Comparison of ENCODE assay signal across 12 cellular contexts in genomic region chr11:123193742-123194141, GRCh38. TPM values are rescaled to one million over a fixed set of nuclear protein-coding genes. Genes with fewer than 3 reads are reported as not detected.
DNase-seq lines count a peak whose midpoint lies in the region; ATAC-seq and TF ChIP-seq lines count a peak whose summit lies in the region.
"Had no signal": no experiment of that assay in that cellular context is flagged by ENCODE, and none has a peak within 500 bp of the region (broad histone marks: within the 10 kb centered on the region; RNA-seq: fewer than 3 reads in every experiment).

No MANE protein-coding gene starts in this region.

- DNase-seq in chondrocyte (ENCODE audit: low spot score): no peak
- DNase-seq in mesenchymal stem cell: peak; percentile 37
- DNase-seq in thoracic aorta (ENCODE audit: low spot score): no peak
- no peak for DNase-seq in prostate gland (ENCODE audit: low spot score)
- no peak for DNase-seq in activated T-cell treated with anti-CD3 and anti-CD28 coated beads, Interleukin-2, amount 50 U/mL, for 72 hours
- DNase-seq: activated B cell treated with CpG ODN at 0.5 μM for 24 hours; GF-D8; hippocampal formation; NK-92 treated with Interleukin-12 subunit alpha and Interleukin-12 subunit beta, amount 100 ng/mL, for 24 hours had no signal

- intact Hi-C loops in prostate gland (cut with DNase I): no loop called here

- no peak overlapping the region for H3K27ac ChIP-seq in HUES48 (ENCODE audit: low read depth, low read length)
- no peak overlapping the region for H3K27ac ChIP-seq in mesenchymal stem cell (ENCODE audit: low read length, poor library complexity, severe bottlenecking)
- H3K27ac ChIP-seq in thoracic aorta: peak overlapping the region; percentile 90 to 94
- no peak overlapping the region for H3K27ac ChIP-seq in prostate gland

- no peak overlapping the region for H2BK120ac ChIP-seq in mesenchymal stem cell (ENCODE audit: low read depth, low read length)

- H3K9ac ChIP-seq in HUES48 (ENCODE audit: low read depth, low read length) (no peak overlapping the region), mesenchymal stem cell (ENCODE audit: low read length) (peak overlapping the region; percentile 99)

- H3K27ac Mint-ChIP-seq in chondrocyte (ENCODE audit: unreplicated experiment): no peak overlapping the region
- H3K27ac Mint-ChIP-seq in activated T-cell treated with anti-CD3 and anti-CD28 coated beads, Interleukin-2, amount 50 U/mL, for 72 hours: no peak overlapping the region
- H3K27ac Mint-ChIP-seq: activated B cell treated with CpG ODN at 0.5 μM for 24 hours had no signal

- H3K9me3 ChIP-seq in HUES48 (ENCODE audit: control insufficient read depth, insufficient read depth, low read length) (no peaks in the 10 kb centered on the region), mesenchymal stem cell (ENCODE audit: control insufficient read depth, low read length) (no peaks in the 10 kb centered on the region), thoracic aorta (no peaks in the 10 kb centered on the region), prostate gland (no peaks in the 10 kb centered on the region)

- H4K8ac ChIP-seq in mesenchymal stem cell (ENCODE audit: low read length): no peak overlapping the region

- H3K4me1 Mint-ChIP-seq in chondrocyte (ENCODE audit: low read depth): peaks cover 32% of the 10 kb centered on the region
- peaks cover 31% of the 10 kb centered on the region for H3K4me1 Mint-ChIP-seq in activated T-cell treated with anti-CD3 and anti-CD28 coated beads, Interleukin-2, amount 50 U/mL, for 72 hours (ENCODE audit: low read depth)

- H4K91ac ChIP-seq in mesenchymal stem cell (ENCODE audit: low read length): peak overlapping the region; percentile 67

- H2AFZ ChIP-seq in mesenchymal stem cell (ENCODE audit: low read depth, low read length): no peak overlapping the region

- H3K4me3 ChIP-seq in HUES48 (ENCODE audit: low read depth, low read length) (peak overlapping the region; percentile 78), mesenchymal stem cell (ENCODE audit: insufficient read depth in 1 of 2, low read depth in 1 of 2, low read length in 2 of 2) (peak overlapping the region in 1 of 2 experiments; percentile 97), thoracic aorta (peak overlapping the region; percentile 77), prostate gland (peak overlapping the region in 1 of 2 donors; percentile 22)

- peaks cover 13% of the 10 kb centered on the region for H3K79me1 ChIP-seq in mesenchymal stem cell (replicated peaks; ENCODE audit: low read length, poor library complexity, severe bottlenecking)

- H3K27me3 ChIP-seq in HUES48 (ENCODE audit: control insufficient read depth, insufficient read depth, low read length) (peaks cover 6% of the 10 kb centered on the region; the same call in 1 of the 2 replicates), mesenchymal stem cell (ENCODE audit: control insufficient read depth in 1 of 2, insufficient read depth in 1 of 2, low read length in 2 of 2) (no peaks in the 10 kb centered on the region), thoracic aorta (replicated peaks; ENCODE audit: insufficient read depth) (no peaks in the 10 kb centered on the region), prostate gland (replicated peaks; ENCODE audit: insufficient read depth) (no peaks in the 10 kb centered on the region)

- no peaks in the 10 kb centered on the region for H3K36me3 ChIP-seq in HUES48 (ENCODE audit: control insufficient read depth, insufficient read depth, low read length)
- peaks cover 0 to 34% of the 10 kb centered on the region in 2 experiments for H3K36me3 ChIP-seq in mesenchymal stem cell (ENCODE audit: control insufficient read depth in 1 of 2, insufficient read depth in 2 of 2, low read depth in 1 of 2, low read length in 2 of 2)
- H3K36me3 ChIP-seq in thoracic aorta: no peaks in the 10 kb centered on the region
- H3K36me3 ChIP-seq in prostate gland: no peaks in the 10 kb centered on the region

- peaks cover 53% of the 10 kb centered on the region for H3K4me1 ChIP-seq in HUES48 (ENCODE audit: control insufficient read depth, insufficient read depth, low read length)
- peaks cover 22% of the 10 kb centered on the region for H3K4me1 ChIP-seq in mesenchymal stem cell (ENCODE audit: control insufficient read depth, insufficient read depth, low read depth, low read length)
- peaks cover 8 to 58% of the 10 kb centered on the region in 2 donors for H3K4me1 ChIP-seq in thoracic aorta (ENCODE audit: control insufficient read depth in 1 of 2, low read depth in 2 of 2)
- H3K4me1 ChIP-seq in prostate gland (replicated peaks): no peaks in the 10 kb centered on the region

- TF ChIP-seq CTCF in chondrocyte (IDR thresholded peaks at IDR 0.05) (no peak), thoracic aorta (IDR thresholded peaks at IDR 0.05) (no peak), prostate gland (IDR thresholded peaks at IDR 0.05) (no peak)

- H3K14ac ChIP-seq in mesenchymal stem cell (ENCODE audit: low read length in 2 of 2): peak overlapping the region in 1 of 2 experiments; percentile 99

- H3K23ac ChIP-seq in mesenchymal stem cell (ENCODE audit: low read length in 2 of 2): peak overlapping the region in 1 of 2 experiments; percentile 36

- peak overlapping the region in 1 of 2 experiments; percentile 91 for H2BK12ac ChIP-seq in mesenchymal stem cell (ENCODE audit: low read length in 2 of 2)

- H3K4ac ChIP-seq in mesenchymal stem cell (ENCODE audit: low read depth in 1 of 2, low read length in 2 of 2): peak overlapping the region; percentile 15 to 84

- peak overlapping the region; percentile 76 for H3K4me3 Mint-ChIP-seq in chondrocyte (ENCODE audit: unreplicated experiment)
- H3K4me3 Mint-ChIP-seq in activated T-cell treated with anti-CD3 and anti-CD28 coated beads, Interleukin-2, amount 50 U/mL, for 72 hours: no peak overlapping the region
- H3K4me3 Mint-ChIP-seq: activated B cell treated with CpG ODN at 0.5 μM for 24 hours had no signal

- H3K27me3 Mint-ChIP-seq in chondrocyte (ENCODE audit: low read depth): peaks cover 3% of the 10 kb centered on the region
- peaks cover 77% of the 10 kb centered on the region for H3K27me3 Mint-ChIP-seq in activated T-cell treated with anti-CD3 and anti-CD28 coated beads, Interleukin-2, amount 50 U/mL, for 72 hours (ENCODE audit: low read depth)

- no peaks in the 10 kb centered on the region for H3K36me3 Mint-ChIP-seq in chondrocyte (ENCODE audit: low read depth)
- peaks cover 0 to 2% of the 10 kb centered on the region in 2 donors for H3K36me3 Mint-ChIP-seq in activated T-cell treated with anti-CD3 and anti-CD28 coated beads, Interleukin-2, amount 50 U/mL, for 72 hours (ENCODE audit: insufficient read depth in 2 of 2)

- H2BK5ac ChIP-seq in mesenchymal stem cell (ENCODE audit: low read depth, low read length, poor library complexity, severe bottlenecking): no peak overlapping the region

- no peak overlapping the region for H2BK15ac ChIP-seq in mesenchymal stem cell (ENCODE audit: low read depth, poor library complexity, severe bottlenecking)

- H3K9me3 Mint-ChIP-seq in chondrocyte (ENCODE audit: low read depth): no peaks in the 10 kb centered on the region
- no peaks in the 10 kb centered on the region for H3K9me3 Mint-ChIP-seq in activated T-cell treated with anti-CD3 and anti-CD28 coated beads, Interleukin-2, amount 50 U/mL, for 72 hours
- H3K9me3 Mint-ChIP-seq: activated B cell treated with CpG ODN at 0.5 μM for 24 hours had no signal

- 50% methylated on average over 4 of the region's 4 CpGs for WGBS in mesenchymal stem cell
- 72% methylated on average over 4 of the region's 4 CpGs for WGBS in prostate gland

- ATAC-seq in thoracic aorta (ENCODE audit: insufficient number of reproducible peaks, low FRiP score, low read depth) (no peak), GM19463 (IDR thresholded peaks at IDR 0.05; ENCODE audit: unreplicated experiment) (no peak), HG03442 (IDR thresholded peaks at IDR 0.05; ENCODE audit: unreplicated experiment) (no peak)
- ATAC-seq in activated T-cell treated with anti-CD3 and anti-CD28 coated beads, Interleukin-2, amount 50 U/mL, for 72 hours (replicated peaks in 1 of 2): no peak

- H3K4me2 ChIP-seq in mesenchymal stem cell (ENCODE audit: low read length, poor library complexity, severe bottlenecking): peak overlapping the region; percentile 94

- TF ChIP-seq POLR2A in prostate gland (IDR thresholded peaks at IDR 0.05): no peak

- peak overlapping the region; percentile 53 to 81 for H3K18ac ChIP-seq in mesenchymal stem cell (ENCODE audit: low read depth in 1 of 2, low read length in 2 of 2)

- peak overlapping the region; percentile 61 for H2AK5ac ChIP-seq in mesenchymal stem cell (ENCODE audit: low read length, severe bottlenecking)

RNA-seq across cellular contexts. Expression of gene CLMP, which starts 1.3 kb away (rescaled TPM):
- total RNA-seq in chondrocyte (4.8 to 21.4 TPM (median 6.6 TPM) in 3 replicates), thoracic aorta (100 to 1,000 TPM in 1 of 2 donors, 10 to 100 TPM in 1; 48.3 to 126 TPM), prostate gland (10 to 100 TPM in 1 of 2 donors, 1 to 10 TPM in 1; 5.0 to 10.7 TPM)
- 46.5 TPM for polyA plus RNA-seq in mesenchymal stem cell (2013, experiment 1 of 2)
- 48.1 TPM for polyA plus RNA-seq in mesenchymal stem cell (2013, experiment 2 of 2)
- total RNA-seq in activated T-cell treated with anti-CD3 and anti-CD28 coated beads, Interleukin-2, amount 50 U/mL, for 72 hours: under 1 TPM; 0.17 to 0.19 TPM
- total RNA-seq: activated B cell treated with CpG ODN at 0.5 μM for 24 hours had no signal

Comparison
In these comparisons a context has a peak if more than half of its experiments do, and no peak if none do; other contexts are left out.
1. H3K27ac ChIP-seq: peak in thoracic aorta (2 of 2); none in HUES48 (single experiment), mesenchymal stem cell (single experiment) and prostate gland (0 of 2).